36 cellular contexts compared by ENCODE assay signal in the genomic region with DNA sequence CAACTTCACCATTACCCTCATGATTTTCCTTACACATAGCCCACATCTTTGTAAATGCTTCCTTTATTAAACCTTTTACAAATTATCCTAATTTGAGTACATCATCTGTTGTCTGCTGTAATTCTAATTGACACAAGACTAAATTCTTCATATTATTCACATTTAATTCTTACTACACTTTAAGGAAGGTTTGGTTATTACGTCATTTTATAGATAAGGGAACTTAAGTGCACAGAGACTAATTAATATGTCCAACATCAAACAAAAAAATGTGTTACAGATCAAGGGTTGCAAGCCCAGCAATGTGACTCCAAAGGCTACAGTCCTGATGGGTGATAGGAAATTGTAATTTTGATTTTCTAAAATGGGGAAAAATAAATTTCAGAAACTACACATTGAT.
"Had no signal": no experiment of that assay in that cellular context is flagged by ENCODE, and none has a peak within 500 bp of the region (broad histone marks: within the 10 kb centered on the region; RNA-seq: fewer than 3 reads in every experiment).

No MANE protein-coding gene starts in this region.

- H3K4me2 ChIP-seq: KMS-11 had no signal

- H3K4me3 ChIP-seq: MG63 had no signal

- H3K9me3 ChIP-seq: MG63 had no signal

- H3K9ac ChIP-seq: KMS-11 had no signal

- H3K27me3 ChIP-seq: MG63 had no signal

- H3K27ac ChIP-seq: KMS-11 had no signal

- DNase-seq: Karpas-422, Kasumi-1, MG63, MM.1S, MV-4-11, NCI-H1048, NCI-H1092, NCI-H1092 treated with DMSO at 0.1 percent for 48 hours, NCI-H1105, NCI-H1105 treated with DMSO at 0.1 percent for 48 hours, NCI-H1417, NCI-H1417 treated with DMSO at 0.1 percent for 48 hours, NCI-H1436, NCI-H1436 treated with DMSO at 0.1 percent for 48 hours, NCI-H146, NCI-H1694, NCI-H1694 treated with DMSO at 0.1 percent for 48 hours, NCI-H187, NCI-H187 treated with DMSO at 0.1 percent for 48 hours, NCI-H1930, NCI-H2029, NCI-H2029 treated with DMSO at 0.1 percent for 48 hours, NCI-H2081, NCI-H2081 treated with DMSO at 0.1 percent for 48 hours, NCI-H2107, NCI-H2171, NCI-H2171 treated with DMSO at 0.1 percent for 48 hours, NCI-H2227 treated with DMSO at 0.1 percent for 48 hours, NCI-H226, NCI-H345, NCI-H446, NCI-H446 treated with DMSO at 0.1 percent for 48 hours, NCI-H510A, NCI-H510A treated with DMSO at 0.1 percent for 48 hours, NCI-H524 had no signal

- H3K36me3 ChIP-seq: MG63 had no signal
